In the genomic region with DNA sequence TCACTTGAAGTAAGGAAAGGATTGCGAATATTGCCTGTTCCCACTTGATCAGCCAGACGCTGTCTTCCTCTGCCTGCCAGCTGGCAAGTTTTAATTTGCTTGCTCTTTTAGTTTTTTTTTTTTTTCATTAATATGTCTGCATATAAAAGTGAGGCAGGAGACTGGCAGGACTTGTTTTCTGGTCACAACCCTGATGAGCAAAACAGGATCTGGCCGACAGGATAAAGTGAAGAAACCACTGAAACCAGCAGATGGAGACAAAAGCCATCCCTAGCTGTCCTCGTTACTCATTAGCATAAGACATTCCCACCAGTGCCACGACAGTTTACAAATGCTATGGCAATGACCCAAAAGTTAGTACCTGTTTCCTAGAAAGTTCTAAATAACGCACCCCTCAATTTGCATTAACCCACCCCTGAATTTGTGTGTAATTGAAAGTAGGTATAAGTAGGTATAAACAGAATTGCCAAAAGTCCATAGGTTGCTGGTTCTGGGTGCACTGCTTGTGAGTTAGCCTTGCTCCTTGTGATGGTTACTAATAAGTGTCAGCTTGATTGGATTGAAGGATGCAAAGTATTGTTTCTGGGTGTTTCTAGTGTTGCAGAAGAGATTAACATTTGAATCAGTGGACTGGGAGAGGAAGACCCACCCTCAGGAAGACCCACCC, we compare ENCODE assay signal across 8 cellular contexts.
DNase-seq lines count a peak whose midpoint lies in the region; ATAC-seq and TF ChIP-seq lines count a peak whose summit lies in the region.

No MANE protein-coding gene starts in this region.

- peak; percentile 11 for DNase-seq in BE2C
- peak; percentile 74 for DNase-seq in HCT116 (ENCODE audit: low read depth, low spot score)
- peak; percentile 54 for DNase-seq in epithelial cell of prostate (ENCODE audit: low read depth, low spot score)
- no peak for DNase-seq in neural crest cell (ENCODE audit: low read depth, low spot score)
- DNase-seq in GOT3 (lab: John Stamatoyannopoulos, UW), result no peak

- H3K9ac ChIP-seq in HCT116 (ENCODE audit: low read length) (no peak overlapping the region), OCI-LY1 (ENCODE audit: low read length) (no peak overlapping the region)

- H3K9me3 ChIP-seq in BE2C, result no peaks in the 10 kb centered on the region
- no peaks in the 10 kb centered on the region for H3K9me3 ChIP-seq in HCT116 (ENCODE audit: control insufficient read depth in 1 of 2, insufficient read depth in 1 of 2, low read depth in 1 of 2, low read length in 2 of 2)
- H3K9me3 ChIP-seq in OCI-LY1 (ENCODE audit: low read length), result peaks cover 6% of the 10 kb centered on the region; the same call in 1 of the 2 replicates

- POLR2A ChIA-PET in HCT116 (lab: Charles Lee), result interaction anchor here (0.7 kb wide), 1 partner anchor 34 kb away, joined by 4 read pairs; no protein-coding TSS in a partner anchor

- no peaks in the 10 kb centered on the region for H3K4me1 ChIP-seq in BE2C
- peaks cover 0 to 8% of the 10 kb centered on the region in 2 experiments; a peak in 2 of 4 replicates for H3K4me1 ChIP-seq in HCT116 (ENCODE audit: control insufficient read depth in 1 of 2, insufficient read depth in 2 of 2, low read length in 2 of 2)
- H3K4me1 ChIP-seq in OCI-LY1 (ENCODE audit: insufficient read depth, low read length, severe bottlenecking), result no peaks in the 10 kb centered on the region

- TF ChIP-seq CTCF in BE2C (IDR thresholded peaks at IDR 0.05; ENCODE audit: low read depth, low read length) (peak; percentile 67), HCT116 (IDR thresholded peaks at IDR 0.05 in 2 of 3, conservative IDR thresholded peaks at IDR 0.05 in 1 of 3; ENCODE audit: borderline replicate concordance in 1 of 3, insufficient read depth in 1 of 3, low read depth in 2 of 3, low read length in 2 of 3) (peak; percentile 74 to 78 (median 75)), OCI-LY1 (IDR thresholded peaks at IDR 0.05; ENCODE audit: low read length) (peak; percentile 48), neural crest cell (conservative IDR thresholded peaks at IDR 0.05) (peak; percentile 63)

- H3F3A ChIP-seq in OCI-LY1 (ENCODE audit: insufficient read depth, low read length), result no peaks in the 10 kb centered on the region

- intact Hi-C loops in HCT116 (cut with micrococcal nuclease), result loop anchor here (1.0 kb wide), 1 partner anchor 258 kb away; no protein-coding TSS in a partner anchor

- H3K27me3 ChIP-seq in BE2C (no peaks in the 10 kb centered on the region), HCT116 (ENCODE audit: insufficient read depth, low read length) (no peaks in the 10 kb centered on the region), OCI-LY1 (ENCODE audit: insufficient read depth, low read length) (0 out of 2 replicates have a peak, but pooled peaks cover 4% of the 10 kb centered on the region)

- RAD21 ChIA-PET in HCT116 (lab: Charles Lee; ENCODE audit: low non-redundant PET in 1 of 2, low total read pairs in 2 of 2, uncharacterized antibody in 2 of 2, unreplicated experiment in 2 of 2), result interaction anchor here (0.7 kb wide), 2 partner anchors 359 to 494 kb away, joined by 3 to 6 read pairs; no protein-coding TSS in a partner anchor

- peaks cover 4% of the 10 kb centered on the region for H3K4me1 Mint-ChIP-seq in neural crest cell

- H3K4me2 ChIP-seq in HCT116 (ENCODE audit: low read length), result peak overlapping the region; percentile 26; the same call in 1 of the 2 replicates
- no peak overlapping the region for H3K4me2 ChIP-seq in OCI-LY1 (ENCODE audit: low read length)

- H4K20me1 ChIP-seq in HCT116 (ENCODE audit: insufficient read depth) (no peaks in the 10 kb centered on the region), OCI-LY1 (ENCODE audit: insufficient read depth, low read length) (no peaks in the 10 kb centered on the region)

- H3K9me2 ChIP-seq in HCT116 (ENCODE audit: insufficient read depth) (no peaks in the 10 kb centered on the region), OCI-LY1 (ENCODE audit: low read depth, low read length) (no peaks in the 10 kb centered on the region)

- peak; percentile 80 for TF ChIP-seq RAD21 in HCT116 (IDR thresholded peaks at IDR 0.05; ENCODE audit: low read depth)

- no peak overlapping the region for H3K4me3 Mint-ChIP-seq in neural crest cell

- H3K9me3 Mint-ChIP-seq in neural crest cell, result peaks cover 3% of the 10 kb centered on the region

- ATAC-seq in HCT116, result peak; percentile 97
- ATAC-seq in HG03460 (IDR thresholded peaks at IDR 0.05; ENCODE audit: unreplicated experiment), result no peak
- ATAC-seq in HG02973 (IDR thresholded peaks at IDR 0.05; ENCODE audit: unreplicated experiment), result no peak

- H3K27ac ChIP-seq in HCT116 (ENCODE audit: low read depth, low read length), result no peak overlapping the region
- H3K27ac ChIP-seq in OCI-LY1 (ENCODE audit: low read depth, low read length, poor library complexity, severe bottlenecking), result no peak overlapping the region
- no peak overlapping the region for H3K27ac ChIP-seq in epithelial cell of prostate

- no peak for TF ChIP-seq POLR2A in HCT116 (IDR thresholded peaks at IDR 0.05; ENCODE audit: borderline replicate concordance, extremely low read depth, insufficient read depth, insufficient read length)

- H3K36me3 ChIP-seq in BE2C, result no peaks in the 10 kb centered on the region
- H3K36me3 ChIP-seq in HCT116 (ENCODE audit: control insufficient read depth in 1 of 2, insufficient read depth in 2 of 2, low read length in 2 of 2), result no peaks in the 10 kb centered on the region
- no peaks in the 10 kb centered on the region for H3K36me3 ChIP-seq in OCI-LY1 (ENCODE audit: insufficient read depth, low read length)

- H3K36me3 Mint-ChIP-seq in neural crest cell (ENCODE audit: low read depth), result no peaks in the 10 kb centered on the region

- H2AFZ ChIP-seq in HCT116 (ENCODE audit: low read depth, low read length, poor library complexity, severe bottlenecking) (peak overlapping the region; percentile 97), OCI-LY1 (ENCODE audit: low read length) (no peak overlapping the region)

- CTCF ChIA-PET in HCT116 (lab: Charles Lee), result interaction anchor here (0.6 to 1.7 kb wide), 9 partner anchors 9 to 357 kb away, joined by 3 to 6 read pairs (median 4); no protein-coding TSS in a partner anchor

- BruUV-seq in HCT116 (replicated peaks; lab: Mats Ljungman, UMichigan), result no TSS peak

- H3K79me2 ChIP-seq in HCT116 (ENCODE audit: insufficient read depth, low read length) (no peaks in the 10 kb centered on the region), OCI-LY1 (ENCODE audit: insufficient read depth, low read length) (no peaks in the 10 kb centered on the region)

- no peak overlapping the region for H3K4me3 ChIP-seq in BE2C (ENCODE audit: low read depth, low read length)
- H3K4me3 ChIP-seq in HCT116 (replicated peaks in 1 of 2; ENCODE audit: low read depth in 1 of 2, low read length in 2 of 2), result no peak overlapping the region
- H3K4me3 ChIP-seq in OCI-LY1 (ENCODE audit: low read depth, low read length, poor library complexity, severe bottlenecking), result no peak overlapping the region

- H3K27me3 Mint-ChIP-seq in neural crest cell (ENCODE audit: low read depth), result peaks cover 8% of the 10 kb centered on the region

- no peak overlapping the region for H3K27ac Mint-ChIP-seq in neural crest cell (ENCODE audit: unreplicated experiment)

TF ChIP-seq in HCT116, 20 proteins besides CTCF, POLR2A, EP300 and RAD21 (continues in another document):
- no peak for TF ChIP-seq SRF (IDR thresholded peaks at IDR 0.05; ENCODE audit: low read depth)
- TF ChIP-seq EGR1 (IDR thresholded peaks at IDR 0.05; ENCODE audit: low read depth), result no peak
- TF ChIP-seq, protein P1, sequence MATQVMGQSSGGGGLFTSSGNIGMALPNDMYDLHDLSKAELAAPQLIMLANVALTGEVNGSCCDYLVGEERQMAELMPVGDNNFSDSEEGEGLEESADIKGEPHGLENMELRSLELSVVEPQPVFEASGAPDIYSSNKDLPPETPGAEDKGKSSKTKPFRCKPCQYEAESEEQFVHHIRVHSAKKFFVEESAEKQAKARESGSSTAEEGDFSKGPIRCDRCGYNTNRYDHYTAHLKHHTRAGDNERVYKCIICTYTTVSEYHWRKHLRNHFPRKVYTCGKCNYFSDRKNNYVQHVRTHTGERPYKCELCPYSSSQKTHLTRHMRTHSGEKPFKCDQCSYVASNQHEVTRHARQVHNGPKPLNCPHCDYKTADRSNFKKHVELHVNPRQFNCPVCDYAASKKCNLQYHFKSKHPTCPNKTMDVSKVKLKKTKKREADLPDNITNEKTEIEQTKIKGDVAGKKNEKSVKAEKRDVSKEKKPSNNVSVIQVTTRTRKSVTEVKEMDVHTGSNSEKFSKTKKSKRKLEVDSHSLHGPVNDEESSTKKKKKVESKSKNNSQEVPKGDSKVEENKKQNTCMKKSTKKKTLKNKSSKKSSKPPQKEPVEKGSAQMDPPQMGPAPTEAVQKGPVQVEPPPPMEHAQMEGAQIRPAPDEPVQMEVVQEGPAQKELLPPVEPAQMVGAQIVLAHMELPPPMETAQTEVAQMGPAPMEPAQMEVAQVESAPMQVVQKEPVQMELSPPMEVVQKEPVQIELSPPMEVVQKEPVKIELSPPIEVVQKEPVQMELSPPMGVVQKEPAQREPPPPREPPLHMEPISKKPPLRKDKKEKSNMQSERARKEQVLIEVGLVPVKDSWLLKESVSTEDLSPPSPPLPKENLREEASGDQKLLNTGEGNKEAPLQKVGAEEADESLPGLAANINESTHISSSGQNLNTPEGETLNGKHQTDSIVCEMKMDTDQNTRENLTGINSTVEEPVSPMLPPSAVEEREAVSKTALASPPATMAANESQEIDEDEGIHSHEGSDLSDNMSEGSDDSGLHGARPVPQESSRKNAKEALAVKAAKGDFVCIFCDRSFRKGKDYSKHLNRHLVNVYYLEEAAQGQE (IDR thresholded peaks at IDR 0.05; ENCODE audit: low read depth), result no peak
- TF ChIP-seq ELF1 (IDR thresholded peaks at IDR 0.05; ENCODE audit: borderline replicate concordance, low read depth), result no peak
- TF ChIP-seq EZH2phosphoT487 (IDR thresholded peaks at IDR 0.05; ENCODE audit: borderline replicate concordance), result no peak
- no peak for TF ChIP-seq SP1 (IDR thresholded peaks at IDR 0.05; ENCODE audit: low read depth)
- TF ChIP-seq, protein P2, sequence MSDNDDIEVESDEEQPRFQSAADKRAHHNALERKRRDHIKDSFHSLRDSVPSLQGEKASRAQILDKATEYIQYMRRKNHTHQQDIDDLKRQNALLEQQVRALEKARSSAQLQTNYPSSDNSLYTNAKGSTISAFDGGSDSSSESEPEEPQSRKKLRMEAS (IDR thresholded peaks at IDR 0.05), result no peak

Comparison
In these comparisons a context has a peak if more than half of its experiments do, and no peak if none do; other contexts are left out.
1. DNase-seq: peak in BE2C (single experiment), HCT116 (single experiment) and epithelial cell of prostate (single experiment); none in neural crest cell (single experiment) and GOT3 (single experiment).
2. Peak in every context shown above with its lines, with median percentiles within 50 percentile points of each other: CTCF ChIP-seq.